In genomic region chr20:19275038-19275629, GRCh38 we compare ENCODE assay signal across 13 cellular contexts.
A peak's percentile ranks its signal among the peaks of the same experiment; 100 is the strongest.
DNase-seq lines count a peak whose midpoint lies in the region; ATAC-seq and TF ChIP-seq lines count a peak whose summit lies in the region.
"Had no signal": no experiment of that assay in that cellular context is flagged by ENCODE, and none has a peak within 500 bp of the region (broad histone marks: within the 10 kb centered on the region; RNA-seq: fewer than 3 reads in every experiment).

No MANE protein-coding gene starts in this region.

- no peak overlapping the region for H3K4me3 ChIP-seq in heart left ventricle
- H3K4me3 ChIP-seq in colonic mucosa: no peak overlapping the region
- H3K4me3 ChIP-seq in neural progenitor cell: no peak overlapping the region
- H3K4me3 ChIP-seq in upper lobe of left lung: peak overlapping the region in 1 of 4 donors; percentile 3
- no peak overlapping the region for H3K4me3 ChIP-seq in brain microvascular endothelial cell (ENCODE audit: low read depth, low read length)

- ATAC-seq in heart left ventricle (peak in 1 of 4 donors; percentile 51), Right ventricle myocardium inferior (no peak), upper lobe of left lung (ENCODE audit: low FRiP score in 2 of 2) (no peak)
- ATAC-seq in activated CD8-positive, alpha-beta memory T cell treated with anti-CD3 and anti-CD28 coated beads, Interleukin-2, amount 10 ng/mL, durations not matched to agents 7 days and 5 days: no peak
- ATAC-seq: foreskin keratinocyte had no signal

- no peak for TF ChIP-seq EP300 in upper lobe of left lung (IDR thresholded peaks at IDR 0.05)

- no peaks in the 10 kb centered on the region for H3K36me3 Mint-ChIP-seq in neural progenitor cell
- H3K36me3 Mint-ChIP-seq in activated CD8-positive, alpha-beta memory T cell treated with anti-CD3 and anti-CD28 coated beads, Interleukin-2, amount 10 ng/mL, durations not matched to agents 7 days and 5 days: no peaks in the 10 kb centered on the region

- in situ Hi-C loops in brain microvascular endothelial cell (cut with HindIII; ENCODE audit: low pct_ligation_motif_present, low sequenced_read_pairs): no loop called here

- H3K4me1 ChIP-seq in heart left ventricle (peaks cover 0 to 22% (median 15%) of the 10 kb centered on the region in 12 donors), colonic mucosa (peaks cover 4% of the 10 kb centered on the region), neural progenitor cell (no peaks in the 10 kb centered on the region), upper lobe of left lung (peaks cover 11 to 15% (median 12%) of the 10 kb centered on the region in 4 donors)

- no peak overlapping the region for H3K27ac Mint-ChIP-seq in neural progenitor cell
- H3K27ac Mint-ChIP-seq in activated CD8-positive, alpha-beta memory T cell treated with anti-CD3 and anti-CD28 coated beads, Interleukin-2, amount 10 ng/mL, durations not matched to agents 7 days and 5 days: no peak overlapping the region

- H2AFZ ChIP-seq in neural progenitor cell (replicated peaks): peak overlapping the region; percentile 26

- H3F3A ChIP-seq in neural progenitor cell (ENCODE audit: low read depth): no peaks in the 10 kb centered on the region

- CTCF ChIA-PET in activated CD8-positive, alpha-beta memory T cell treated with anti-CD3 and anti-CD28 coated beads, Interleukin-2, amount 10 ng/mL, durations not matched to agents 7 days and 5 days (lab: Charles Lee): no interaction called here

- peak overlapping the region in 11 of 12 donors; percentile 11 to 77 (median 47) for H3K27ac ChIP-seq in heart left ventricle
- H3K27ac ChIP-seq in colonic mucosa: peak overlapping the region; percentile 40
- no peak overlapping the region for H3K27ac ChIP-seq in neural progenitor cell
- peak overlapping the region; percentile 35 to 71 (median 66) for H3K27ac ChIP-seq in upper lobe of left lung
- H3K27ac ChIP-seq in brain microvascular endothelial cell: no peak overlapping the region
- H3K27ac ChIP-seq: foreskin keratinocyte had no signal

- no peak for TF ChIP-seq CTCF in heart left ventricle (IDR thresholded peaks at IDR 0.05)
- TF ChIP-seq CTCF in colonic mucosa (IDR thresholded peaks at IDR 0.05): no peak
- TF ChIP-seq CTCF in neural progenitor cell (IDR thresholded peaks at IDR 0.05): no peak
- TF ChIP-seq CTCF in upper lobe of left lung (IDR thresholded peaks at IDR 0.05): no peak
- no peak for TF ChIP-seq CTCF in brain microvascular endothelial cell (IDR thresholded peaks at IDR 0.05; ENCODE audit: low read depth, low read length, missing control alignments)

- H3K79me2 ChIP-seq in neural progenitor cell (ENCODE audit: low read depth): no peaks in the 10 kb centered on the region

- H3K9ac ChIP-seq in colonic mucosa (ENCODE audit: low read depth in 2 of 2, low read length in 2 of 2) (peak overlapping the region in 1 of 2 donors; percentile 43), neural progenitor cell (no peak overlapping the region)
- H3K9ac ChIP-seq: SK-N-SH had no signal

- H3K9me3 ChIP-seq in heart left ventricle: no peaks in the 10 kb centered on the region
- H3K9me3 ChIP-seq in colonic mucosa: no peaks in the 10 kb centered on the region
- H3K9me3 ChIP-seq in neural progenitor cell (ENCODE audit: low read depth): no peaks in the 10 kb centered on the region
- no peaks in the 10 kb centered on the region for H3K9me3 ChIP-seq in upper lobe of left lung
- H3K9me3 ChIP-seq: SK-N-SH had no signal

- intact Hi-C loops in heart left ventricle (cut with DNase I) (loop anchor here in 1 of 10 donors (10.0 kb wide), 1 partner anchor 100 kb away; no protein-coding TSS in a partner anchor), Right ventricle myocardium inferior (cut with DNase I) (no loop called here), colonic mucosa (cut with DNase I) (no loop called here)

- no peaks in the 10 kb centered on the region for H3K9me3 Mint-ChIP-seq in neural progenitor cell
- no peaks in the 10 kb centered on the region for H3K9me3 Mint-ChIP-seq in activated CD8-positive, alpha-beta memory T cell treated with anti-CD3 and anti-CD28 coated beads, Interleukin-2, amount 10 ng/mL, durations not matched to agents 7 days and 5 days (ENCODE audit: low read depth)

- H3K4me3 Mint-ChIP-seq in neural progenitor cell: no peak overlapping the region
- H3K4me3 Mint-ChIP-seq in activated CD8-positive, alpha-beta memory T cell treated with anti-CD3 and anti-CD28 coated beads, Interleukin-2, amount 10 ng/mL, durations not matched to agents 7 days and 5 days: no peak overlapping the region

- H4K20me1 ChIP-seq in neural progenitor cell (ENCODE audit: low read depth): no peaks in the 10 kb centered on the region

- TF ChIP-seq POLR2A in heart left ventricle (IDR thresholded peaks at IDR 0.05): no peak
- TF ChIP-seq POLR2A in upper lobe of left lung (IDR thresholded peaks at IDR 0.05): no peak

- H3K27me3 Mint-ChIP-seq in neural progenitor cell (ENCODE audit: insufficient read depth, low read depth): peaks cover 3% of the 10 kb centered on the region
- H3K27me3 Mint-ChIP-seq in activated CD8-positive, alpha-beta memory T cell treated with anti-CD3 and anti-CD28 coated beads, Interleukin-2, amount 10 ng/mL, durations not matched to agents 7 days and 5 days: no peaks in the 10 kb centered on the region

- H3K27me3 ChIP-seq in heart left ventricle: no peaks in the 10 kb centered on the region
- no peaks in the 10 kb centered on the region for H3K27me3 ChIP-seq in colonic mucosa
- no peaks in the 10 kb centered on the region for H3K27me3 ChIP-seq in neural progenitor cell
- no peaks in the 10 kb centered on the region for H3K27me3 ChIP-seq in upper lobe of left lung
- no peaks in the 10 kb centered on the region for H3K27me3 ChIP-seq in brain microvascular endothelial cell (replicated peaks)

- H3K4me1 Mint-ChIP-seq in neural progenitor cell: no peaks in the 10 kb centered on the region
- no peaks in the 10 kb centered on the region for H3K4me1 Mint-ChIP-seq in activated CD8-positive, alpha-beta memory T cell treated with anti-CD3 and anti-CD28 coated beads, Interleukin-2, amount 10 ng/mL, durations not matched to agents 7 days and 5 days

- 13 to 34% (median 28%) methylated on average over 3 of the region's 3 CpGs for WGBS in heart left ventricle, 4 donors
- 22 to 39% methylated on average over 2 to 3 of the region's 3 CpGs for whole genome bisulfite sequencing in upper lobe of left lung, 2 donors

- H3K4me2 ChIP-seq in neural progenitor cell: no peak overlapping the region
- H3K4me2 ChIP-seq: SK-N-SH had no signal

- DNase-seq in heart left ventricle: no peak
- DNase-seq in Right ventricle myocardium inferior (ENCODE audit: missing footprints): no peak
- no peak for DNase-seq in colonic mucosa
- DNase-seq in neural progenitor cell (ENCODE audit: low spot score): no peak
- no peak for DNase-seq in upper lobe of left lung
- no peak for DNase-seq in stimulated activated naive CD4-positive, alpha-beta T cell treated with Interleukin-2 at 50 U/mL for 16 hours (lab: John Stamatoyannopoulos, UW)
- no peak for DNase-seq in brain microvascular endothelial cell
- no peak for DNase-seq in activated CD8-positive, alpha-beta memory T cell treated with anti-CD3 and anti-CD28 coated beads, Interleukin-2, amount 10 ng/mL, durations not matched to agents 7 days and 5 days
- DNase-seq: ACHN; effector memory CD4-positive, alpha-beta T cell; foreskin keratinocyte; SK-N-SH; stimulated activated CD8-positive, alpha-beta memory T cell treated with anti-CD3 and anti-CD28 coated beads, Interleukin-4, amount 100 ng/mL, for 48 hours had no signal

- no peaks in the 10 kb centered on the region for H3K36me3 ChIP-seq in heart left ventricle
- H3K36me3 ChIP-seq in colonic mucosa: no peaks in the 10 kb centered on the region
- H3K36me3 ChIP-seq in neural progenitor cell: no peaks in the 10 kb centered on the region
- H3K36me3 ChIP-seq in upper lobe of left lung: no peaks in the 10 kb centered on the region
- no peaks in the 10 kb centered on the region for H3K36me3 ChIP-seq in brain microvascular endothelial cell (replicated peaks)

Comparison
In these comparisons a context has a peak if more than half of its experiments do, and no peak if none do; other contexts are left out.
1. H3K27ac ChIP-seq: peak in heart left ventricle (11 of 12), colonic mucosa (single experiment) and upper lobe of left lung (4 of 4); none in neural progenitor cell (single experiment) and brain microvascular endothelial cell (single experiment).